ENCODE assay signal across 1 cellular context in genomic region chrX:100424012-100424411, GRCh38.
TF ChIP-seq lines count a peak whose summit lies in the region.

No MANE protein-coding gene starts in this region.

TF ChIP-seq in HCT116, 20 proteins besides CTCF, POLR2A, EP300 and RAD21 (continued from another document):
- no peak for TF ChIP-seq ZBTB33 (IDR thresholded peaks at IDR 0.05; ENCODE audit: extremely low read depth, insufficient replicate concordance, low read length)
- no peak for TF ChIP-seq MAX (IDR thresholded peaks at IDR 0.05)
